17 cellular contexts compared by ENCODE assay signal in the genomic region with DNA sequence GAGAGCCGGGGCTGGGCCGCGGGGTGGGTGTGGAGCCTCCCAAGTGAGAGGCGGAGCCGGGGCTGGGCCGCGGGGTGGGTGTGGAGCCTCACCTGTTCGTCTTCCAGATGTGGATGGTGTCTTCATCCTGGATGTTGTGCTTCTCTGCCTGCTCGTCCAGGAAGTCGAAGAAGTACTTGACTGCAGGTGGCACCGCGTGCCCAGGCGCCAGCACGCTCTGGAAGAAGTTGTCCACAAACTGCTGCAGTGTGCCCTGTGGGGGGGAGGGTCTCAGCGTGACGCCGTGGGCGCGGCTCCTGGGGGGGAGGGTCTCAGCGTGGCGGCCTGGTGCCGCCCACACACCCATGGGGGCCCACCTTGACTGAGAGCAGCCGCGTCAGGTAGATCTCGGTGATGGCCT. TPM values are rescaled to one million over a fixed set of nuclear protein-coding genes. Genes with fewer than 3 reads are reported as not detected.
DNase-seq lines count a peak whose midpoint lies in the region; ATAC-seq and TF ChIP-seq lines count a peak whose summit lies in the region.
"Had no signal": no experiment of that assay in that cellular context is flagged by ENCODE, and none has a peak within 500 bp of the region (broad histone marks: within the 10 kb centered on the region; RNA-seq: fewer than 3 reads in every experiment).

No MANE protein-coding gene starts in this region.

- ATAC-seq in foreskin keratinocyte (no peak), T-cell (replicated peaks in 1 of 4) (no peak), HG03159 (IDR thresholded peaks at IDR 0.05; ENCODE audit: unreplicated experiment) (no peak)

- DNase-seq in foreskin keratinocyte (no peak), DMS153 treated with DMSO at 0.1 percent for 48 hours (lab: John Stamatoyannopoulos, UW; ENCODE audit: unreplicated experiment) (no peak), T-cell (no peak)
- DNase-seq: ACHN; AML-193; Calu3; CD4-positive, alpha-beta memory T cell; DMS79; GDM1; GM23248; IMR-90; KG1 had no signal

- H3K36me3 ChIP-seq in HEK293 (ENCODE audit: control insufficient read depth in 2 of 2, insufficient read depth in 1 of 2, low read length in 2 of 2): peaks cover 0 to 84% of the 10 kb centered on the region in 2 experiments; a peak in 2 of 3 replicates

- POLR2A ChIA-PET in HEK293 (lab: Yijun Ruan, JAX) (interaction anchor here (0.6 kb wide), 1 partner anchor 30 kb away, joined by 4 read pairs; a partner anchor contains a TSS), T-cell (lab: Charles Lee) (no interaction called here)

- no peak for TF ChIP-seq CTCF in HEK293 (tag by site-specific recombination; IDR thresholded peaks at IDR 0.05)
- TF ChIP-seq CTCF in foreskin keratinocyte (conservative IDR thresholded peaks at IDR 0.05): peak; percentile 20

- H3K27ac ChIP-seq in HEK293 (ENCODE audit: extremely low read depth, low read depth, low read length) (no peak overlapping the region), foreskin keratinocyte (no peak overlapping the region)
- H3K27ac ChIP-seq: C4-2B, GM23248 had no signal

- no peaks in the 10 kb centered on the region for H3K27me3 ChIP-seq in foreskin keratinocyte

- H3K4me1 ChIP-seq in HEK293 (ENCODE audit: control insufficient read depth, insufficient read depth, low read length) (no peaks in the 10 kb centered on the region), foreskin keratinocyte (peaks cover 4% of the 10 kb centered on the region)
- H3K4me1 ChIP-seq: HAP-1 had no signal

- TF ChIP-seq RAD21 in Ishikawa (IDR thresholded peaks at IDR 0.05; ENCODE audit: low read depth): peak; percentile 22; the same call in 1 of the 2 replicates

- no peak overlapping the region for H3K4me3 ChIP-seq in HEK293 (ENCODE audit: low read depth, low read length)
- H3K4me3 ChIP-seq: GM23248, HAP-1 had no signal

- H3K4me3 Mint-ChIP-seq in T-cell: no peak overlapping the region
- H3K4me3 Mint-ChIP-seq: CD4-positive, alpha-beta memory T cell had no signal

- H3K27me3 Mint-ChIP-seq in T-cell: no peaks in the 10 kb centered on the region
- H3K27me3 Mint-ChIP-seq: CD4-positive, alpha-beta memory T cell had no signal

- TF ChIP-seq EP300 in Ishikawa (IDR thresholded peaks at IDR 0.05; ENCODE audit: borderline replicate concordance): no peak

- no peaks in the 10 kb centered on the region for H3K36me3 Mint-ChIP-seq in T-cell
- H3K36me3 Mint-ChIP-seq: CD4-positive, alpha-beta memory T cell had no signal

- H3K4me1 Mint-ChIP-seq in T-cell: peaks cover 2 to 10% (median 6%) of the 10 kb centered on the region in 3 donors

- no peaks in the 10 kb centered on the region for H3K9me3 Mint-ChIP-seq in T-cell
- H3K9me3 Mint-ChIP-seq: CD4-positive, alpha-beta memory T cell had no signal

- H3K9me3 ChIP-seq in HEK293 (ENCODE audit: control insufficient read depth, insufficient read depth, low read depth, low read length): no peaks in the 10 kb centered on the region
- H3K9me3 ChIP-seq: HAP-1 had no signal

- H3K27ac Mint-ChIP-seq in T-cell: no peak overlapping the region

- CTCF ChIA-PET in HEK293 (lab: Yijun Ruan, JAX) (no interaction called here), T-cell (lab: Charles Lee) (no interaction called here)

TF ChIP-seq in HEK293, 187 proteins besides CTCF, POLR2A, EP300 and RAD21 (continues in another document):
- TF ChIP-seq ZBTB17 (tag by site-specific recombination; IDR thresholded peaks at IDR 0.05) (no peak), HOXA7 (CRISPR knock-in tag; IDR thresholded peaks at IDR 0.05; ENCODE audit: borderline replicate concordance) (no peak), EGR2 (tag by site-specific recombination; IDR thresholded peaks at IDR 0.05; ENCODE audit: low read depth) (no peak), ZNF530 (tag by site-specific recombination; IDR thresholded peaks at IDR 0.05; ENCODE audit: low read depth) (no peak)
- TF ChIP-seq, protein P1, sequence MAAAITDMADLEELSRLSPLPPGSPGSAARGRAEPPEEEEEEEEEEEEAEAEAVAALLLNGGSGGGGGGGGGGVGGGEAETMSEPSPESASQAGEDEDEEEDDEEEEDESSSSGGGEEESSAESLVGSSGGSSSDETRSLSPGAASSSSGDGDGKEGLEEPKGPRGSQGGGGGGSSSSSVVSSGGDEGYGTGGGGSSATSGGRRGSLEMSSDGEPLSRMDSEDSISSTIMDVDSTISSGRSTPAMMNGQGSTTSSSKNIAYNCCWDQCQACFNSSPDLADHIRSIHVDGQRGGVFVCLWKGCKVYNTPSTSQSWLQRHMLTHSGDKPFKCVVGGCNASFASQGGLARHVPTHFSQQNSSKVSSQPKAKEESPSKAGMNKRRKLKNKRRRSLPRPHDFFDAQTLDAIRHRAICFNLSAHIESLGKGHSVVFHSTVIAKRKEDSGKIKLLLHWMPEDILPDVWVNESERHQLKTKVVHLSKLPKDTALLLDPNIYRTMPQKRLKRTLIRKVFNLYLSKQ (tag by site-specific recombination; IDR thresholded peaks at IDR 0.05; ENCODE audit: borderline replicate concordance): no peak
- TF ChIP-seq, protein P2, sequence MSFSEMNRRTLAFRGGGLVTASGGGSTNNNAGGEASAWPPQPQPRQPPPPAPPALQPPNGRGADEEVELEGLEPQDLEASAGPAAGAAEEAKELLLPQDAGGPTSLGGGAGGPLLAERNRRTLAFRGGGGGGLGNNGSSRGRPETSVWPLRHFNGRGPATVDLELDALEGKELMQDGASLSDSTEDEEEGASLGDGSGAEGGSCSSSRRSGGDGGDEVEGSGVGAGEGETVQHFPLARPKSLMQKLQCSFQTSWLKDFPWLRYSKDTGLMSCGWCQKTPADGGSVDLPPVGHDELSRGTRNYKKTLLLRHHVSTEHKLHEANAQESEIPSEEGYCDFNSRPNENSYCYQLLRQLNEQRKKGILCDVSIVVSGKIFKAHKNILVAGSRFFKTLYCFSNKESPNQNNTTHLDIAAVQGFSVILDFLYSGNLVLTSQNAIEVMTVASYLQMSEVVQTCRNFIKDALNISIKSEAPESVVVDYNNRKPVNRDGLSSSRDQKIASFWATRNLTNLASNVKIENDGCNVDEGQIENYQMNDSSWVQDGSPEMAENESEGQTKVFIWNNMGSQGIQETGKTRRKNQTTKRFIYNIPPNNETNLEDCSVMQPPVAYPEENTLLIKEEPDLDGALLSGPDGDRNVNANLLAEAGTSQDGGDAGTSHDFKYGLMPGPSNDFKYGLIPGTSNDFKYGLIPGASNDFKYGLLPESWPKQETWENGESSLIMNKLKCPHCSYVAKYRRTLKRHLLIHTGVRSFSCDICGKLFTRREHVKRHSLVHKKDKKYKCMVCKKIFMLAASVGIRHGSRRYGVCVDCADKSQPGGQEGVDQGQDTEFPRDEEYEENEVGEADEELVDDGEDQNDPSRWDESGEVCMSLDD (tag by site-specific recombination; IDR thresholded peaks at IDR 0.05): no peak

TF ChIP-seq in Ishikawa, 13 proteins besides CTCF, POLR2A, EP300 and RAD21:
- TF ChIP-seq TCF12 (IDR thresholded peaks at IDR 0.05; ENCODE audit: low read depth) (no peak), ZBTB7A (IDR thresholded peaks at IDR 0.05; ENCODE audit: low read depth) (0 out of 2 replicates have a peak, but pooled peaks have one; percentile 23)
TF ChIP-seq in Ishikawa: peak in this region for 1.

RNA-seq across cellular contexts. Expression of a gene that starts 7.6 kb away (rescaled TPM):
- total RNA-seq in foreskin keratinocyte (4.6 and 6.3 TPM in 2 replicates), T-cell (1 to 10 TPM; 3.5 to 8.9 (median 5.6) TPM)
- polyA plus RNA-seq in foreskin keratinocyte: 6.1 and 8.5 TPM in 2 replicates

RNA-seq across cellular contexts. Expression of a gene that starts 16.3 kb away (rescaled TPM):
- total RNA-seq in foreskin keratinocyte (13.8 and 20.4 TPM in 2 replicates), T-cell (1 to 10 TPM; 1.7 to 3.1 (median 2.9) TPM)
- 15.0 and 25.3 TPM in 2 replicates for polyA plus RNA-seq in foreskin keratinocyte

RNA-seq across cellular contexts. Expression of a gene that starts 26.7 kb away (rescaled TPM):
- 8.3 and 11.7 TPM in 2 replicates for total RNA-seq in foreskin keratinocyte
- 12.7 and 14.0 TPM in 2 replicates for polyA plus RNA-seq in foreskin keratinocyte
- 100 to 1,000 TPM; 101 to 152 (median 128) TPM for total RNA-seq in T-cell

RNA-seq across cellular contexts. Expression of a gene that starts 29.7 kb away (rescaled TPM):
- 109 TPM in 2 replicates for total RNA-seq in foreskin keratinocyte
- polyA plus RNA-seq in foreskin keratinocyte: 81.8 and 96.0 TPM in 2 replicates
- total RNA-seq in T-cell: 10 to 100 TPM in 1 of 5 donors, 1 to 10 TPM in 4; 4.3 to 11.8 (median 6.5) TPM

RNA-seq across cellular contexts. Expression of a gene that starts 32.9 kb away (rescaled TPM):
- total RNA-seq in foreskin keratinocyte (21.6 and 22.6 TPM in 2 replicates), T-cell (100 to 1,000 TPM; 129 to 144 (median 132) TPM)
- 12.9 and 13.4 TPM in 2 replicates for polyA plus RNA-seq in foreskin keratinocyte
